ENCODE assay signal across 15 cellular contexts in genomic region chr10:11715815-11716494, GRCh38. TPM values are rescaled to one million over a fixed set of nuclear protein-coding genes. Genes with fewer than 3 reads are reported as not detected.
DNase-seq lines count a peak whose midpoint lies in the region; ATAC-seq and TF ChIP-seq lines count a peak whose summit lies in the region.
"Had no signal": no experiment of that assay in that cellular context is flagged by ENCODE, and none has a peak within 500 bp of the region (broad histone marks: within the 10 kb centered on the region; RNA-seq: fewer than 3 reads in every experiment).

No MANE protein-coding gene starts in this region.

- peak; percentile 54 to 73 for TF ChIP-seq RAD21 in liver (IDR thresholded peaks at IDR 0.05)

- 35% methylated on average over 13 of the region's 13 CpGs for WGBS in liver
- 61 to 70% methylated on average over 13 of the region's 13 CpGs for WGBS in testis, 2 donors

- TF ChIP-seq POLR2A in testis (IDR thresholded peaks at IDR 0.05), result no peak

- TF ChIP-seq CTCF in WTC11 (IDR thresholded peaks at IDR 0.05) (no peak), liver (IDR thresholded peaks at IDR 0.05; ENCODE audit: low read depth, low read length, missing input control) (no peak), testis (IDR thresholded peaks at IDR 0.05) (no peak)

- H3K27me3 Mint-ChIP-seq in WTC11 (ENCODE audit: low read depth), result no peaks in the 10 kb centered on the region; the same call in 1 of the 2 replicates
- H3K27me3 Mint-ChIP-seq in stimulated activated naive CD8-positive, alpha-beta T cell treated with anti-CD3 and anti-CD28 coated beads, Interleukin-15, amount 100 ng/mL, for 72 hours, result peaks cover 77% of the 10 kb centered on the region

- H3K4me1 Mint-ChIP-seq in WTC11, result 0 out of 2 replicates have a peak, but pooled peaks cover 6% of the 10 kb centered on the region
- H3K4me1 Mint-ChIP-seq in stimulated activated naive CD8-positive, alpha-beta T cell treated with anti-CD3 and anti-CD28 coated beads, Interleukin-15, amount 100 ng/mL, for 72 hours, result peaks cover 29% of the 10 kb centered on the region

- POLR2A ChIA-PET in WTC11 (lab: Charles Lee), result no interaction called here

- H3K9me3 Mint-ChIP-seq in WTC11, result peaks cover 22% of the 10 kb centered on the region
- H3K9me3 Mint-ChIP-seq in stimulated activated naive CD8-positive, alpha-beta T cell treated with anti-CD3 and anti-CD28 coated beads, Interleukin-15, amount 100 ng/mL, for 72 hours, result peaks cover 0 to 7% of the 10 kb centered on the region in 2 donors
- H3K9me3 Mint-ChIP-seq: CD4-positive, alpha-beta T cell had no signal

- H3K36me3 Mint-ChIP-seq in WTC11, result no peaks in the 10 kb centered on the region

- H3K9me3 ChIP-seq in liver (ENCODE audit: control insufficient read depth in 4 of 4, low read length in 3 of 4), result no peaks in the 10 kb centered on the region
- no peaks in the 10 kb centered on the region for H3K9me3 ChIP-seq in testis

- H3K9ac ChIP-seq in liver (ENCODE audit: low read depth in 1 of 2, low read length in 2 of 2), result no peak overlapping the region

- H3K27ac ChIP-seq in liver (ENCODE audit: low read depth in 1 of 2, low read length in 2 of 2), result peak overlapping the region; percentile 66 to 73
- peak overlapping the region in 1 of 2 donors; percentile 50 for H3K27ac ChIP-seq in testis
- H3K27ac ChIP-seq: brain microvascular endothelial cell had no signal

- H3K4me3 ChIP-seq in liver (ENCODE audit: low read depth in 1 of 3, low read length in 3 of 3) (no peak overlapping the region), testis (no peak overlapping the region), H7 (ENCODE audit: insufficient read depth, low read depth, low read length) (no peak overlapping the region)

- CTCF ChIA-PET in WTC11 (lab: Charles Lee), result no interaction called here

- no peak for ATAC-seq in WTC11
- ATAC-seq in stimulated activated naive CD8-positive, alpha-beta T cell treated with anti-CD3 and anti-CD28 coated beads, Interleukin-15, amount 100 ng/mL, for 72 hours, result no peak

- no peaks in the 10 kb centered on the region for H3K27me3 ChIP-seq in liver (ENCODE audit: control insufficient read depth in 4 of 4, insufficient read depth in 4 of 4, low read length in 3 of 4)
- no peaks in the 10 kb centered on the region for H3K27me3 ChIP-seq in testis
- H3K27me3 ChIP-seq in H7 (ENCODE audit: control insufficient read depth, insufficient read depth, low read length), result no peaks in the 10 kb centered on the region
- H3K27me3 ChIP-seq: brain microvascular endothelial cell had no signal

- DNase-seq in DMS153 (lab: John Stamatoyannopoulos, UW), result peak; percentile 1
- DNase-seq in DMS153 treated with DMSO at 0.1 percent for 48 hours (lab: John Stamatoyannopoulos, UW; ENCODE audit: unreplicated experiment), result no peak
- no peak for DNase-seq in WTC11 (ENCODE audit: low spot score)
- DNase-seq in testis, result peak; percentile 45
- no peak for DNase-seq in inferior parietal cortex (ENCODE audit: extremely low spot score)
- DNase-seq in stimulated activated naive CD8-positive, alpha-beta T cell treated with anti-CD3 and anti-CD28 coated beads, Interleukin-15, amount 100 ng/mL, for 72 hours, result no peak
- DNase-seq in H7, result no peak
- DNase-seq: 8988T; activated naive CD4-positive, alpha-beta T cell treated with anti-CD3 and anti-CD28 coated beads, Interleukin-2, amount 50 U/mL, for 16 hours; brain microvascular endothelial cell; CD4-positive, alpha-beta T cell; effector memory CD4-positive, alpha-beta T cell; immature natural killer cell; stimulated activated CD4-positive, alpha-beta T cell treated with anti-CD3 and anti-CD28 coated beads, Interleukin-15, amount 100 ng/mL, for 24 hours had no signal

- peaks cover 12 to 26% (median 21%) of the 10 kb centered on the region in 4 donors for H3K4me1 ChIP-seq in liver (ENCODE audit: control insufficient read depth in 4 of 4, insufficient read depth in 4 of 4, low read length in 3 of 4)
- H3K4me1 ChIP-seq in testis, result peaks cover 19% of the 10 kb centered on the region

- H3K27ac Mint-ChIP-seq in WTC11, result no peak overlapping the region
- no peak overlapping the region for H3K27ac Mint-ChIP-seq in stimulated activated naive CD8-positive, alpha-beta T cell treated with anti-CD3 and anti-CD28 coated beads, Interleukin-15, amount 100 ng/mL, for 72 hours
- H3K27ac Mint-ChIP-seq: CD4-positive, alpha-beta T cell; immature natural killer cell had no signal

- intact Hi-C loops in testis (cut with DNase I; ENCODE audit: low total_unique reads), result no loop called here

- H3K4me3 Mint-ChIP-seq in WTC11, result no peak overlapping the region
- no peak overlapping the region for H3K4me3 Mint-ChIP-seq in stimulated activated naive CD8-positive, alpha-beta T cell treated with anti-CD3 and anti-CD28 coated beads, Interleukin-15, amount 100 ng/mL, for 72 hours
- H3K4me3 Mint-ChIP-seq: CD4-positive, alpha-beta T cell; immature natural killer cell had no signal

- H3K36me3 ChIP-seq in liver (ENCODE audit: control insufficient read depth in 4 of 4, insufficient read depth in 3 of 4, low read depth in 1 of 4, low read length in 3 of 4) (no peaks in the 10 kb centered on the region), testis (ENCODE audit: low read depth, missing control alignments) (no peaks in the 10 kb centered on the region), H7 (replicated peaks; ENCODE audit: control insufficient read depth, insufficient read depth, low read length) (no peaks in the 10 kb centered on the region)
- H3K36me3 ChIP-seq: brain microvascular endothelial cell had no signal

TF ChIP-seq in WTC11, 78 proteins besides CTCF, POLR2A, EP300 and RAD21 (continues in another document):
- TF ChIP-seq ZNF671 (CRISPR knock-in tag; IDR thresholded peaks at IDR 0.05) (no peak), OVOL2 (CRISPR knock-in tag; IDR thresholded peaks at IDR 0.05; ENCODE audit: borderline replicate concordance) (no peak), JUN (CRISPR knock-in tag; IDR thresholded peaks at IDR 0.05) (no peak), NFE2L1 (CRISPR knock-in tag; IDR thresholded peaks at IDR 0.05) (no peak), ZNF425 (CRISPR knock-in tag; conservative IDR thresholded peaks at IDR 0.05) (no peak), GABPB1 (CRISPR knock-in tag; IDR thresholded peaks at IDR 0.05) (peak; percentile 59; the same call in 1 of the 2 replicates)

TF ChIP-seq in liver, 16 proteins besides CTCF, POLR2A, EP300 and RAD21 (continues in another document):
- TF ChIP-seq, protein P1, sequence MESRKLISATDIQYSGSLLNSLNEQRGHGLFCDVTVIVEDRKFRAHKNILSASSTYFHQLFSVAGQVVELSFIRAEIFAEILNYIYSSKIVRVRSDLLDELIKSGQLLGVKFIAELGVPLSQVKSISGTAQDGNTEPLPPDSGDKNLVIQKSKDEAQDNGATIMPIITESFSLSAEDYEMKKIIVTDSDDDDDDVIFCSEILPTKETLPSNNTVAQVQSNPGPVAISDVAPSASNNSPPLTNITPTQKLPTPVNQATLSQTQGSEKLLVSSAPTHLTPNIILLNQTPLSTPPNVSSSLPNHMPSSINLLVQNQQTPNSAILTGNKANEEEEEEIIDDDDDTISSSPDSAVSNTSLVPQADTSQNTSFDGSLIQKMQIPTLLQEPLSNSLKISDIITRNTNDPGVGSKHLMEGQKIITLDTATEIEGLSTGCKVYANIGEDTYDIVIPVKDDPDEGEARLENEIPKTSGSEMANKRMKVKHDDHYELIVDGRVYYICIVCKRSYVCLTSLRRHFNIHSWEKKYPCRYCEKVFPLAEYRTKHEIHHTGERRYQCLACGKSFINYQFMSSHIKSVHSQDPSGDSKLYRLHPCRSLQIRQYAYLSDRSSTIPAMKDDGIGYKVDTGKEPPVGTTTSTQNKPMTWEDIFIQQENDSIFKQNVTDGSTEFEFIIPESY (IDR thresholded peaks at IDR 0.05), result peak; percentile 91
- TF ChIP-seq, protein P2, sequence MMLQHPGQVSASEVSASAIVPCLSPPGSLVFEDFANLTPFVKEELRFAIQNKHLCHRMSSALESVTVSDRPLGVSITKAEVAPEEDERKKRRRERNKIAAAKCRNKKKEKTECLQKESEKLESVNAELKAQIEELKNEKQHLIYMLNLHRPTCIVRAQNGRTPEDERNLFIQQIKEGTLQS (IDR thresholded peaks at IDR 0.05), result peak; percentile 63
- TF ChIP-seq, protein P3, sequence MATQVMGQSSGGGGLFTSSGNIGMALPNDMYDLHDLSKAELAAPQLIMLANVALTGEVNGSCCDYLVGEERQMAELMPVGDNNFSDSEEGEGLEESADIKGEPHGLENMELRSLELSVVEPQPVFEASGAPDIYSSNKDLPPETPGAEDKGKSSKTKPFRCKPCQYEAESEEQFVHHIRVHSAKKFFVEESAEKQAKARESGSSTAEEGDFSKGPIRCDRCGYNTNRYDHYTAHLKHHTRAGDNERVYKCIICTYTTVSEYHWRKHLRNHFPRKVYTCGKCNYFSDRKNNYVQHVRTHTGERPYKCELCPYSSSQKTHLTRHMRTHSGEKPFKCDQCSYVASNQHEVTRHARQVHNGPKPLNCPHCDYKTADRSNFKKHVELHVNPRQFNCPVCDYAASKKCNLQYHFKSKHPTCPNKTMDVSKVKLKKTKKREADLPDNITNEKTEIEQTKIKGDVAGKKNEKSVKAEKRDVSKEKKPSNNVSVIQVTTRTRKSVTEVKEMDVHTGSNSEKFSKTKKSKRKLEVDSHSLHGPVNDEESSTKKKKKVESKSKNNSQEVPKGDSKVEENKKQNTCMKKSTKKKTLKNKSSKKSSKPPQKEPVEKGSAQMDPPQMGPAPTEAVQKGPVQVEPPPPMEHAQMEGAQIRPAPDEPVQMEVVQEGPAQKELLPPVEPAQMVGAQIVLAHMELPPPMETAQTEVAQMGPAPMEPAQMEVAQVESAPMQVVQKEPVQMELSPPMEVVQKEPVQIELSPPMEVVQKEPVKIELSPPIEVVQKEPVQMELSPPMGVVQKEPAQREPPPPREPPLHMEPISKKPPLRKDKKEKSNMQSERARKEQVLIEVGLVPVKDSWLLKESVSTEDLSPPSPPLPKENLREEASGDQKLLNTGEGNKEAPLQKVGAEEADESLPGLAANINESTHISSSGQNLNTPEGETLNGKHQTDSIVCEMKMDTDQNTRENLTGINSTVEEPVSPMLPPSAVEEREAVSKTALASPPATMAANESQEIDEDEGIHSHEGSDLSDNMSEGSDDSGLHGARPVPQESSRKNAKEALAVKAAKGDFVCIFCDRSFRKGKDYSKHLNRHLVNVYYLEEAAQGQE (IDR thresholded peaks at IDR 0.05), result peak; percentile 84
- TF ChIP-seq, protein P4, sequence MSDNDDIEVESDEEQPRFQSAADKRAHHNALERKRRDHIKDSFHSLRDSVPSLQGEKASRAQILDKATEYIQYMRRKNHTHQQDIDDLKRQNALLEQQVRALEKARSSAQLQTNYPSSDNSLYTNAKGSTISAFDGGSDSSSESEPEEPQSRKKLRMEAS (IDR thresholded peaks at IDR 0.05), result peak; percentile 94
- TF ChIP-seq HNF4A (conservative IDR thresholded peaks at IDR 0.05) (peak; percentile 95 to 98), FOXA1 (IDR thresholded peaks at IDR 0.05) (peak; percentile 73), FOXA2 (IDR thresholded peaks at IDR 0.05) (peak; percentile 79), NR2F2 (IDR thresholded peaks at IDR 0.05) (peak; percentile 84)

RNA-seq across cellular contexts. Expression of gene ECHDC3, which starts 26.2 kb away (rescaled TPM):
- total RNA-seq in WTC11 (2021), result 17.1 to 18.3 TPM (median 18.1 TPM) in 3 replicates
- total RNA-seq in liver, result 10 to 100 TPM in 1 of 2 donors, 1 to 10 TPM in 1; 6.1 to 98.3 TPM
- polyA plus RNA-seq in liver, result 100 to 1,000 TPM in 1 of 2 donors, 10 to 100 TPM in 1; 96.3 to 144 TPM
- total RNA-seq in testis, result 10 to 100 TPM; 61.7 to 83.8 TPM
- polyA plus RNA-seq in testis (ENCODE audit: insufficient read depth, low read depth, low replicate concordance), result 32.5 TPM
- total RNA-seq in H7 (2014; rRNA removed; shearing (Covaris generic)), result 57.9 and 59.7 TPM in 2 replicates

Comparison
In these comparisons a context has a peak if more than half of its experiments do, and no peak if none do; other contexts are left out.
1. DNase-seq: peak in DMS153 (single experiment) and testis (single experiment); none in DMS153 treated with DMSO at 0.1 percent for 48 hours (single experiment), WTC11 (single experiment), inferior parietal cortex (single experiment), stimulated activated naive CD8-positive, alpha-beta T cell treated with anti-CD3 and anti-CD28 coated beads, Interleukin-15, amount 100 ng/mL, for 72 hours (0 of 2) and H7 (single experiment).